ENCODE assay signal across 8 cellular contexts in the genomic region with DNA sequence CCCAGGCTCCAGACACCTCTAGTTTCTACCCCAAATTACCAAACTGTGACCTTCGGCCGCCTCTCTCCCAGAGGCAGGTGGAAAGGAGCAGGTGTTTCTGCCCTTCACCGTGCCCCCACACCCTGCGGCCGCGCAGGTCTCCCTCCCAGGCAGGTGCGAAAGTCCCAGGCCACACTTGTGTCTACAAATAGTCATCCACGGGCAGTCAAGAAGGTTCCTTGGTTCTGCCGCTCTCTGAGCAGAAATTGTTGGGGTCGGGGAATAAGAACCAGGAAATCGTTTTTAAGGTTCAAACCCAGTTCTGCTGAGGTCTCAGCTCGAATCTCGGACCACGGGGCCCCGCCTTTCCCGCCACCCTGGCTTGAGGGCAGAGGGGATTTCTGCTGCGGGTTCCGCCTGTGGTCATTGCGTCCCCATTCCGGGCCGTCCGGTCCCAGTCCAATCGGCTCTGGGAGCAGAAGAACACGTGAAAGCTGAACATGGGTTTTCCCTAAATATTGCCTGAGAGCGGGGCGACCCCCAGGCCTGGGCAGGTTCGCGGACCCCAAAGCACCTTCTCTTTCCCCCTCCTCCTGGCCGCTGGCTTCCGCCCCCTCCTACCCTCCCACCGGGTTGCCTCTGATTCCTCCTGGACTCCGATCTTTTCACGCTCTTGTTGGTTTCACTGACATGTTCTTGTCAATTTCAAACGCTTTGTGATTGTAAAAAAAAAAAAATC. TPM values are rescaled to one million over a fixed set of nuclear protein-coding genes. Genes with fewer than 3 reads are reported as not detected.
A peak's percentile ranks its signal among the peaks of the same experiment; 100 is the strongest.
DNase-seq lines count a peak whose midpoint lies in the region; ATAC-seq and TF ChIP-seq lines count a peak whose summit lies in the region.

No MANE protein-coding gene starts in this region.

- peaks cover 5% of the 10 kb centered on the region; the same call in 1 of the 2 replicates for H3K36me3 ChIP-seq in ES-I3 (ENCODE audit: insufficient read depth, low read length)
- no peaks in the 10 kb centered on the region for H3K36me3 ChIP-seq in HUES64 (ENCODE audit: insufficient read depth, low read length)
- no peaks in the 10 kb centered on the region for H3K36me3 ChIP-seq in left ventricle myocardium inferior

- under 1% methylated on average over 34 of the region's 34 CpGs for WGBS in HUES64

- peak; percentile 3 for DNase-seq in activated effector memory CD4-positive, alpha-beta T cell treated with Interleukin-2 at 50 U/mL for 16 hours
- DNase-seq in left ventricle myocardium inferior (peak; percentile 25), retinal pigment epithelial cell (ENCODE audit: low read depth) (no peak), NCI-H187 (lab: John Stamatoyannopoulos, UW) (no peak)

- ATAC-seq in GM21447 (IDR thresholded peaks at IDR 0.05; ENCODE audit: unreplicated experiment) (no peak), HG03378 (IDR thresholded peaks at IDR 0.05; ENCODE audit: unreplicated experiment) (no peak)

- H3K4me1 ChIP-seq in ES-I3 (ENCODE audit: insufficient read depth, low read length) (peaks cover 36% of the 10 kb centered on the region), HUES64 (ENCODE audit: insufficient read depth, low read length) (peaks cover 49% of the 10 kb centered on the region), left ventricle myocardium inferior (peaks cover 64% of the 10 kb centered on the region)

- H3K27me3 ChIP-seq in HUES64 (ENCODE audit: insufficient read depth, low read length) (peaks cover 73% of the 10 kb centered on the region), left ventricle myocardium inferior (ENCODE audit: low read depth) (peaks cover 23% of the 10 kb centered on the region)

- H3K9ac ChIP-seq in ES-I3 (ENCODE audit: low read depth, low read length), result peak overlapping the region; percentile 66
- H3K9ac ChIP-seq in HUES64 (ENCODE audit: low read depth, low read length), result peak overlapping the region; percentile 72

- TF ChIP-seq CTCF in left ventricle myocardium inferior (IDR thresholded peaks at IDR 0.05; ENCODE audit: borderline replicate concordance) (no peak), retinal pigment epithelial cell (conservative IDR thresholded peaks at IDR 0.05; ENCODE audit: low read depth, low read length) (no peak)

- H3K27ac ChIP-seq in HUES64 (ENCODE audit: low read depth, low read length), result peak overlapping the region; percentile 70; the same call in 1 of the 2 replicates
- H3K27ac ChIP-seq in left ventricle myocardium inferior (replicated peaks), result peak overlapping the region; percentile 98

- intact Hi-C loops in left ventricle myocardium inferior (cut with micrococcal nuclease), result no loop called here

- peak overlapping the region; percentile 82 for H3K4me3 ChIP-seq in HUES64 (ENCODE audit: low read length)
- peak overlapping the region; percentile 86 for H3K4me3 ChIP-seq in left ventricle myocardium inferior
- peak overlapping the region; percentile 75 for H3K4me3 ChIP-seq in retinal pigment epithelial cell (ENCODE audit: low read length)

- no peaks in the 10 kb centered on the region for H3K9me3 ChIP-seq in ES-I3 (ENCODE audit: control insufficient read depth, insufficient read depth, low read length)
- H3K9me3 ChIP-seq in HUES64 (ENCODE audit: insufficient read depth, low read depth, low read length), result no peaks in the 10 kb centered on the region
- H3K9me3 ChIP-seq in left ventricle myocardium inferior (replicated peaks), result no peaks in the 10 kb centered on the region

RNA-seq across cellular contexts. Expression of gene ATF3, which starts 1.2 kb away (rescaled TPM):
- 10.7 TPM for polyA plus RNA-seq in HUES64 (2013, experiment 1 of 2)
- polyA plus RNA-seq in HUES64 (2013, experiment 2 of 2), result 11.8 TPM
- 20.0 TPM for total RNA-seq in left ventricle myocardium inferior

Comparison
In these comparisons a context has a peak if more than half of its experiments do, and no peak if none do; other contexts are left out.
1. DNase-seq: peak in activated effector memory CD4-positive, alpha-beta T cell treated with Interleukin-2 at 50 U/mL for 16 hours (single experiment) and left ventricle myocardium inferior (single experiment); none in retinal pigment epithelial cell (single experiment) and NCI-H187 (0 of 2).
2. Peak in every context shown above with its lines, with median percentiles within 50 percentile points of each other: H3K4me3 ChIP-seq.